ENCODE assay signal across 29 cellular contexts in the genomic region with DNA sequence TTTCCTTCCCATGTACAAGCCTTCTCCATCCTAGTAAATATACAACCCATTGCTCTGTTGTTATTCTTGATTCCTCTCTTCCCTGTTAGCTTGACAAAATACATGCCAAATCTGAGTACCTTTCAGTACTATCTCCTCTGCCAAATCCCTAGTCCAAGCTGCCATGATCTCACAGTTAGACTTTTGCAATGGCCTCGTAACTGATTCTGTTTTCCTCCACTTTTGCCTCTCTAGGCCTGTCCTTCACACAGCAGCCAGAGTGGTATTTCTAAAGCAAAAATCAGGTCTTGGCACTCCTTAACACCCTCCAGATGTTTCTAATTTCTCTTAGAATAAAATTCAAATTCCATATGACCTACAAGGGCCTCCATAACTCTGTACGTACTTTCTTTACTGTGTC.
"Had no signal": no experiment of that assay in that cellular context is flagged by ENCODE, and none has a peak within 500 bp of the region (broad histone marks: within the 10 kb centered on the region; RNA-seq: fewer than 3 reads in every experiment).

No MANE protein-coding gene starts in this region.

- DNase-seq: activated CD4-positive, alpha-beta memory T cell treated with anti-CD3 and anti-CD28 coated beads, Interleukin-2, amount 10 ng/mL, durations not matched to agents 7 days and 5 days; activated CD4-positive, alpha-beta T cell treated with anti-CD3 and anti-CD28 coated beads for 1 hour; activated CD4-positive, alpha-beta T cell treated with anti-CD3 and anti-CD28 coated beads, Interleukin-2, amount 10 ng/mL, durations not matched to agents 7 days and 5 days; activated CD8-positive, alpha-beta memory T cell treated with anti-CD3 and anti-CD28 coated beads, Interleukin-2, amount 50 U/mL, for 48 hours; activated gamma-delta T cell treated with Interleukin-2 at 50 U/mL for 16 hours; activated naive CD4-positive, alpha-beta T cell treated with anti-CD3 and anti-CD28 coated beads, Interleukin-2, amount 50 U/mL, for 16 hours; activated naive CD8-positive, alpha-beta T cell treated with anti-CD3 and anti-CD28 coated beads, Interleukin-2, amount 50 U/mL, for 24 hours; activated T-cell treated with anti-CD3 and anti-CD28 coated beads, Interleukin-2, amount 50 U/mL, for 24 hours; dorsolateral prefrontal cortex; effector memory CD4-positive, alpha-beta T cell; gastrocnemius medialis; hypothalamus; immature natural killer cell; kidney; midbrain; naive thymus-derived CD4-positive, alpha-beta T cell; ovary; stimulated activated CD4-positive, alpha-beta T cell treated with anti-CD3 and anti-CD28 coated beads, Interleukin-1b, Interleukin-23, amount 100 ng/mL, for 48 hours; stimulated activated CD4-positive, alpha-beta T cell treated with anti-CD3 and anti-CD28 coated beads, Interleukin-4, amount 100 ng/mL, for 4 hours; stimulated activated CD8-positive, alpha-beta memory T cell treated with anti-CD3 and anti-CD28 coated beads, Interleukin-4, amount 100 ng/mL, for 48 hours; stimulated activated naive CD8-positive, alpha-beta T cell treated with anti-CD3 and anti-CD28 coated beads, Interleukin-15, amount 100 ng/mL, for 72 hours; T-helper 2 cell; tibial artery had no signal

- H3K27ac ChIP-seq: ascending aorta, coronary artery, ovary, suprapubic skin had no signal

- H3K27me3 ChIP-seq: ascending aorta, dorsolateral prefrontal cortex, gastrocnemius medialis, ovary, suprapubic skin, tibial artery had no signal

- H3K9me3 ChIP-seq: ascending aorta, gastrocnemius medialis, ovary, suprapubic skin, tibial artery had no signal

- ATAC-seq: activated naive CD8-positive, alpha-beta T cell treated with anti-CD3 and anti-CD28 coated beads, Interleukin-2, amount 50 U/mL, for 24 hours; gastrocnemius medialis; naive thymus-derived CD4-positive, alpha-beta T cell; stimulated activated memory B cell treated with anti-CD40 and anti-IgM and Interleukin-4, amounts not matched to agents 10 μg/mL and 1 μg/mL and 100 μg/mL, for 72 hours; stimulated activated naive CD8-positive, alpha-beta T cell treated with anti-CD3 and anti-CD28 coated beads, Interleukin-15, amount 100 ng/mL, for 72 hours; WTC11 had no signal

- H3K4me1 ChIP-seq: ascending aorta had no signal

- H3K4me2 ChIP-seq: smooth muscle cell had no signal

- H3K36me3 ChIP-seq: ovary had no signal

- H3K4me3 ChIP-seq: ascending aorta, coronary artery, dorsolateral prefrontal cortex, gastrocnemius medialis, ovary, smooth muscle cell, suprapubic skin, tibial artery had no signal
